8 cellular contexts compared by ENCODE assay signal in the genomic region with DNA sequence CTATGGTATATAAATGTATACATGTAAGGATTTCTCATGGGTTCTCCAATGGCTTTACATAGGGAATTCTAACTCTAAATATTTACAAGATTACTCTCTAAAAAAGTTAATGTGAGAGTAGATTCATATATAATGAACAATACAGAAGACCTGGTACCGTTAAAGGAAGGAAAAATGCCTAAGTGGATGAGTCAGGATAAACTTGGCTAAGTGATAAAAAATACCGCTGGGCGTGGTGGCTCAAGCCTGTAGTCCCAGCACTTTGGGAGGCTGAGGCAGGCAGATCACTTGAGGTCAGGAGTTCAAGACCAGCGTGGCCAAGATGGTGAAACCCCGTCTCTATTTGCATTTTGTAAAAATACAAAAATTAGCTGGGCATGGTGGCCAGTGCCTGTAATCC.
DNase-seq lines count a peak whose midpoint lies in the region; TF ChIP-seq lines count a peak whose summit lies in the region.
"Not testable (repeated sequence)": the region's sequence is repeated elsewhere in the genome, so short reads cannot be mapped to it uniquely, and the experiment has no call there.

No MANE protein-coding gene starts in this region.

- H3K9me3 ChIP-seq in AG04450 (ENCODE audit: control insufficient read depth, insufficient read depth, low read length); adipocyte (ENCODE audit: control insufficient read depth, low read length); tibial artery: not testable (repeated sequence)

- not testable (repeated sequence) for H3K36me3 ChIP-seq in adipocyte (ENCODE audit: control insufficient read depth, insufficient read depth, low read length, severe bottlenecking); tibial artery

- not testable (repeated sequence) for H3K4me3 ChIP-seq in AG04450 (ENCODE audit: low read depth, low read length); adipocyte (ENCODE audit: low read length); cardiac fibroblast (replicated peaks in 1 of 2; ENCODE audit: low read depth in 2 of 2, low read length in 2 of 2); tibial artery

- POLR2A ChIA-PET in AG04450 (lab: Yijun Ruan, JAX) = not testable (repeated sequence)

- peak overlapping the region; percentile 84 for H3K9ac ChIP-seq in adipocyte (ENCODE audit: low read length)

- H3K27me3 ChIP-seq in AG04450 (ENCODE audit: control insufficient read depth, insufficient read depth, low read length); adipocyte (replicated peaks; ENCODE audit: control insufficient read depth, insufficient read depth, low read length); tibial artery: not testable (repeated sequence)

- H3K27ac ChIP-seq in AG04450 (ENCODE audit: low read depth, low read length) = peak overlapping the region; percentile 88
- H3K27ac ChIP-seq in tibial artery = peak overlapping the region; percentile 23 to 30

- DNase-seq in AG04450 (ENCODE audit: low read depth, low spot score) = peak; percentile 32
- peak; percentile 72 for DNase-seq in HCEC 1CT
- DNase-seq in NCI-H460 (ENCODE audit: extremely low read depth, low read depth) = peak; percentile 32
- peak; percentile 30 for DNase-seq in adipocyte (ENCODE audit: low read depth)
- DNase-seq in cardiac fibroblast (ENCODE audit: low read depth in 2 of 2) = peak; percentile 44 to 64
- peak; percentile 66 for DNase-seq in fibroblast of peridontal ligament (ENCODE audit: extremely low read depth)
- peak; percentile 6 for DNase-seq in kidney tubule cell (ENCODE audit: low spot score)
- DNase-seq in tibial artery = not testable (repeated sequence)

- peaks cover 30% of the 10 kb centered on the region for H3K4me1 ChIP-seq in adipocyte (ENCODE audit: control insufficient read depth, insufficient read depth, low read length)
- H3K4me1 ChIP-seq in tibial artery = peaks cover 0 to 16% (median 13%) of the 10 kb centered on the region in 4 donors

- CTCF ChIA-PET in AG04450 (lab: Charles Lee) = not testable (repeated sequence)

- not testable (repeated sequence) for TF ChIP-seq CTCF in AG04450 (IDR thresholded peaks at IDR 0.05; ENCODE audit: low read depth, low read length); cardiac fibroblast (IDR thresholded peaks at IDR 0.05; ENCODE audit: low read depth, low read length); tibial artery (IDR thresholded peaks at IDR 0.05)

- intact Hi-C loops in tibial artery (cut with DNase I; ENCODE audit: low total_unique reads) = not testable (repeated sequence)
